25 cellular contexts compared by ENCODE assay signal in the genomic region with DNA sequence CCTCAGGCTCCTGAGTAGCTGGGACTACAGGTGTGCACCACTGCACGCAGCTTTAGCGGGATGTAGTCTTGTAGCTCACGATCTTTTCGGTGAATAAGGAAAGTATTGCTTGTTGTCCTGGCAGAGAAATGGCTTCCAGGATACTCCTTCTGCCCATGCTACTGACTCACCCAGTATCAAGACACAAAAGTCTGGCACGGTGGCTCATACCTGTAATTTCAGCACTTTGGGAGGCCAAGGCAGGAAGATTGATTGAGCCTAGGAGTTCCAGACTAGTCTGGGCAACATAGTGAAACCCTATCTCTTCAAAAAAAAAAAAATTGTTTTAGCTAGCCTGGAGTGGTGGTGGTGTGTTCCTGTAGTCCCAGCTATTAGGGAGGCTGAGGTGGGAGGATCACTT.
"Had no signal": no experiment of that assay in that cellular context is flagged by ENCODE, and none has a peak within 500 bp of the region (broad histone marks: within the 10 kb centered on the region; RNA-seq: fewer than 3 reads in every experiment).

No MANE protein-coding gene starts in this region.

- ATAC-seq: natural killer cell; sciatic nerve; stimulated activated naive B cell treated with anti-CD40 and anti-IgM and Interleukin-4, amounts not matched to agents 10 μg/mL and 1 μg/mL and 100 μg/mL, for 72 hours; stimulated activated naive CD8-positive, alpha-beta T cell treated with anti-CD3 and anti-CD28 coated beads, Interleukin-15, Interleukin-2, amounts not matched to agents 100 U/mL and 50 U/mL, for 24 hours had no signal

- DNase-seq: islet precursor cell; left ventricle myocardium inferior; mesendoderm; naive B cell; natural killer cell; nephron progenitor cell; ovary; posterior cingulate gyrus; stimulated activated CD4-positive, alpha-beta T cell treated with anti-CD3 and anti-CD28 coated beads, Interleukin-12 subunit alpha, Interleukin-12 subunit beta, amount 100 ng/mL, for 4 hours; stimulated activated CD4-positive, alpha-beta T cell treated with anti-CD3 and anti-CD28 coated beads, Interleukin-15, amount 100 ng/mL, for 24 hours; stimulated activated CD4-positive, alpha-beta T cell treated with anti-CD3 and anti-CD28 coated beads, Interleukin-2, amount 100 ng/mL, for 24 hours; stimulated activated CD4-positive, alpha-beta T cell treated with anti-CD3 and anti-CD28 coated beads, Interleukin-4, amount 100 ng/mL, for 1 hour; stimulated activated naive B cell treated with anti-CD40 and anti-IgM and Interleukin-4, amounts not matched to agents 10 μg/mL and 1 μg/mL and 100 μg/mL, for 72 hours; stimulated activated naive CD8-positive, alpha-beta T cell treated with anti-CD3 and anti-CD28 coated beads, Interleukin-15, Interleukin-2, amounts not matched to agents 100 U/mL and 50 U/mL, for 24 hours; stomach; testis; thyroid gland; transverse colon; upper lobe of left lung had no signal

- H3K4me3 ChIP-seq: left ventricle myocardium inferior, lung, neural progenitor cell, ovary, right atrium auricular region, skin epidermis, stomach, testis, thyroid gland, transverse colon, upper lobe of left lung, vagina had no signal

- H3K36me3 ChIP-seq: left ventricle myocardium inferior, neural progenitor cell, ovary, right atrium auricular region, stomach, thyroid gland, transverse colon, upper lobe of left lung, vagina had no signal

- H2AFZ ChIP-seq: neural progenitor cell had no signal

- H3K9ac ChIP-seq: neural progenitor cell had no signal

- H3K27ac ChIP-seq: left ventricle myocardium inferior, neural progenitor cell, ovary, right atrium auricular region, skin epidermis, stomach, testis, thyroid gland, transverse colon, upper lobe of left lung, vagina had no signal

- H3K9me3 ChIP-seq: left ventricle myocardium inferior, ovary, right atrium auricular region, stomach, testis, thyroid gland, transverse colon, upper lobe of left lung, vagina had no signal

- H3K27me3 ChIP-seq: neural progenitor cell, ovary, right atrium auricular region, stomach, testis, thyroid gland, transverse colon, upper lobe of left lung, vagina had no signal

- H3K4me2 ChIP-seq: neural progenitor cell had no signal

- H3K4me1 ChIP-seq: right atrium auricular region had no signal
